In genomic region chr16:21302454-21302853, GRCh38 we compare ENCODE assay signal across 8 cellular contexts. TPM values are rescaled to one million over a fixed set of nuclear protein-coding genes. Genes with fewer than 3 reads are reported as not detected.
DNase-seq lines count a peak whose midpoint lies in the region; ATAC-seq and TF ChIP-seq lines count a peak whose summit lies in the region.

No MANE protein-coding gene starts in this region.

- H3K23ac ChIP-seq in mesendoderm (ENCODE audit: low read length): no peak overlapping the region

- no peak overlapping the region for H4K8ac ChIP-seq in mesendoderm (ENCODE audit: low read depth, low read length)

- H3K9me3 Mint-ChIP-seq in HFFc6: no peaks in the 10 kb centered on the region

- no peak overlapping the region for H4K5ac ChIP-seq in mesendoderm (ENCODE audit: low read length)

- H3K4me1 ChIP-seq in mesendoderm (ENCODE audit: control insufficient read depth, low read depth, low read length): peaks cover 3% of the 10 kb centered on the region

- DNase-seq in COLO668 (lab: John Stamatoyannopoulos, UW; ENCODE audit: unreplicated experiment) (peak; percentile 17), HFFc6 (no peak), amniotic epithelial cell (ENCODE audit: low read depth) (peak; percentile 21), mesendoderm (peak; percentile 77), ecto neural progenitor cell (ENCODE audit: low spot score) (no peak), Kasumi-1 (lab: John Stamatoyannopoulos, UW) (no peak)
- no peak for DNase-seq in NK-92 treated with Interleukin-12 subunit alpha and Interleukin-12 subunit beta, amount 100 ng/mL, for 24 hours (lab: John Stamatoyannopoulos, UW)

- H3K4me3 ChIP-seq in mesendoderm (ENCODE audit: low read length): no peak overlapping the region

- H3K79me2 ChIP-seq in mesendoderm (ENCODE audit: control insufficient read depth, insufficient read depth, low read length): no peaks in the 10 kb centered on the region

- H2BK5ac ChIP-seq in mesendoderm (ENCODE audit: low read length): no peak overlapping the region

- no peaks in the 10 kb centered on the region for H3K27me3 Mint-ChIP-seq in HFFc6 (ENCODE audit: insufficient read depth)

- no peak overlapping the region for H3K4ac ChIP-seq in mesendoderm (ENCODE audit: low read depth, low read length)

- H3K9ac ChIP-seq in mesendoderm (ENCODE audit: low read length): no peak overlapping the region

- peak overlapping the region; percentile 81 for H3K27ac Mint-ChIP-seq in HFFc6

- H2BK15ac ChIP-seq in mesendoderm (replicated peaks; ENCODE audit: low read depth): no peak overlapping the region

- peaks cover 38% of the 10 kb centered on the region for H3K4me1 Mint-ChIP-seq in HFFc6 (ENCODE audit: low read depth)

- no peaks in the 10 kb centered on the region for H3K36me3 ChIP-seq in mesendoderm (ENCODE audit: control insufficient read depth, insufficient read depth, low read length)

- H3K18ac ChIP-seq in mesendoderm (ENCODE audit: low read length): no peak overlapping the region

- H3K4me2 ChIP-seq in mesendoderm (ENCODE audit: low read length): no peak overlapping the region

- no peak for ATAC-seq in GM21576 (IDR thresholded peaks at IDR 0.05; ENCODE audit: unreplicated experiment)

- H3K4me3 Mint-ChIP-seq in HFFc6: peak overlapping the region; percentile 92

- no CpG with 5 or more reads among the region's 3 CpGs for WGBS in mesendoderm (ENCODE audit: extremely low coverage, insufficient coverage, low lambda C conversion rate)

- no peaks in the 10 kb centered on the region for H3K36me3 Mint-ChIP-seq in HFFc6 (ENCODE audit: low read depth)

- peaks cover 4% of the 10 kb centered on the region for H3K27me3 ChIP-seq in mesendoderm (ENCODE audit: insufficient read depth, low read length, poor library complexity)

- H3K56ac ChIP-seq in mesendoderm (ENCODE audit: low read length): no peak overlapping the region

- no peak overlapping the region for H2BK120ac ChIP-seq in mesendoderm (ENCODE audit: low read depth, low read length)

- no peaks in the 10 kb centered on the region for H3K79me1 ChIP-seq in mesendoderm (ENCODE audit: low read length)

- H3K27ac ChIP-seq in mesendoderm (ENCODE audit: low read depth, low read length): no peak overlapping the region

- TF ChIP-seq CTCF in HFFc6 (IDR thresholded peaks at IDR 0.05): no peak

- no peak overlapping the region for H2AK5ac ChIP-seq in mesendoderm (ENCODE audit: low read length)

RNA-seq across cellular contexts. Expression of gene CRYM, which starts 24.4 kb away (rescaled TPM):
- not detected for total RNA-seq in HFFc6 (2021; fragmentation: NEBNext Ultra II Directional; extraction: Animal tissue kit (Norgen Biotek cat#: 25700))
- 1.4 TPM for polyA plus RNA-seq in mesendoderm (2013, experiment 1 of 2)
- 1.3 TPM for polyA plus RNA-seq in mesendoderm (2013, experiment 2 of 2)

Comparison
In these comparisons a context has a peak if more than half of its experiments do, and no peak if none do; other contexts are left out.
1. DNase-seq: peak in COLO668 (single experiment), amniotic epithelial cell (single experiment) and mesendoderm (single experiment); none in HFFc6 (single experiment), ecto neural progenitor cell (single experiment), Kasumi-1 (0 of 2) and NK-92 treated with Interleukin-12 subunit alpha and Interleukin-12 subunit beta, amount 100 ng/mL, for 24 hours (single experiment).